Comparison of ENCODE assay signal across 8 cellular contexts in the genomic region with DNA sequence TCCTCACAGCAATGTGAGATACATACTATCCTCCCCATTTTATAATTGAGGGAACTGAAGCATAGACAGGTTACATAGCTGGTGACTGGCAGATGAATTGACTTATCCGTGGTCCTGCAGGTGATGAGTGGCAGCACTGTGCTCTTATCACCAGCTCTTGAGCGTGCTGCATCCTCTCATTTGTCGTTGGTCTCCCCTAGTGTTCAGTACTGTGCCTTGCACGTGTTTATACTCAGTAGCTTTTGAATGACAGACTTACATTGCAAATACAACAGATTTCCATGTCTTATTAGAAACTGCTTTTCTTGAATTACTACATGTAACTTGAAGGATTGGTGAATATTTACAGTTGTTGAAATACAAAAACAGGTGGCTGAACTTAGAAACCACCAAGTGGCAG. TPM values are rescaled to one million over a fixed set of nuclear protein-coding genes. Genes with fewer than 3 reads are reported as not detected.
DNase-seq lines count a peak whose midpoint lies in the region; ATAC-seq and TF ChIP-seq lines count a peak whose summit lies in the region.
"Not testable (repeated sequence)": the region's sequence is repeated elsewhere in the genome, so short reads cannot be mapped to it uniquely, and the experiment has no call there.

No MANE protein-coding gene starts in this region.

- H3K4me2 ChIP-seq in mammary epithelial cell (ENCODE audit: insufficient read depth, low read depth, low read length), result not testable (repeated sequence)

- TF ChIP-seq CTCF in Caco-2 (IDR thresholded peaks at IDR 0.05; ENCODE audit: insufficient read depth in 1 of 2, low read depth in 1 of 2, low read length in 1 of 2, severe bottlenecking in 1 of 2, unreplicated experiment in 1 of 2) (peak; percentile 76 to 79), WTC11 (IDR thresholded peaks at IDR 0.05) (0 out of 2 replicates have a peak, but pooled peaks have one; percentile 16), mammary epithelial cell (conservative IDR thresholded peaks at IDR 0.05 in 1 of 2, IDR thresholded peaks at IDR 0.05 in 1 of 2; ENCODE audit: extremely low read depth in 1 of 2, insufficient read depth in 1 of 2, low read depth in 1 of 2, low read length in 2 of 2) (peak; percentile 26 to 44)

- H3K4me1 Mint-ChIP-seq in Caco-2 (ENCODE audit: low read depth, unreplicated experiment); WTC11: not testable (repeated sequence)
- H3K4me1 Mint-ChIP-seq in immature natural killer cell, result peaks cover 15 to 21% of the 10 kb centered on the region in 2 donors

- not testable (repeated sequence) for H2AFZ ChIP-seq in mammary epithelial cell (ENCODE audit: low read depth, low read length)

- H3K36me3 Mint-ChIP-seq in Caco-2 (ENCODE audit: insufficient read depth, unreplicated experiment) (peaks cover 81% of the 10 kb centered on the region), WTC11 (peaks cover 46% of the 10 kb centered on the region), immature natural killer cell (peaks cover 17 to 44% (median 25%) of the 10 kb centered on the region in 3 donors)

- not testable (repeated sequence) for H3K27me3 ChIP-seq in Caco-2 (replicated peaks; ENCODE audit: control insufficient read depth, insufficient read depth, low read length); mammary epithelial cell (ENCODE audit: insufficient read depth, low read length)

- intact Hi-C loops in Caco-2 (cut with micrococcal nuclease; ENCODE audit: unreplicated experiment); mammary epithelial cell (cut with micrococcal nuclease): not testable (repeated sequence)

- H3K9me3 ChIP-seq in Caco-2; mammary epithelial cell (replicated peaks; ENCODE audit: insufficient read depth, low read length): not testable (repeated sequence)

- H3K4me3 Mint-ChIP-seq in Caco-2 (ENCODE audit: unreplicated experiment); WTC11; immature natural killer cell: not testable (repeated sequence)

- 63% methylated on average over 4 of the region's 4 CpGs for WGBS in mammary epithelial cell (ENCODE audit: low coverage, missing lambda C conversion rate)

- not testable (repeated sequence) for H3K9me3 Mint-ChIP-seq in Caco-2 (ENCODE audit: unreplicated experiment); WTC11; immature natural killer cell

- not testable (repeated sequence) for H4K20me1 ChIP-seq in mammary epithelial cell (ENCODE audit: insufficient read depth, low read length)

- H3K9ac ChIP-seq in mammary epithelial cell (ENCODE audit: insufficient read depth, low read length), result not testable (repeated sequence)

- H3K4me1 ChIP-seq in Caco-2; mammary epithelial cell (ENCODE audit: insufficient read depth, low read length): not testable (repeated sequence)

- POLR2A ChIA-PET in Caco-2 (lab: Charles Lee); WTC11 (lab: Charles Lee): not testable (repeated sequence)

- not testable (repeated sequence) for H3K27ac ChIP-seq in mammary epithelial cell (ENCODE audit: insufficient read depth, low read depth, low read length)

- not testable (repeated sequence) for H3K27me3 Mint-ChIP-seq in Caco-2 (ENCODE audit: insufficient read depth, unreplicated experiment); WTC11 (ENCODE audit: low read depth); immature natural killer cell (ENCODE audit: low read depth in 3 of 3)

- CTCF ChIA-PET in Caco-2 (lab: Charles Lee), result interaction anchor here (0.8 kb wide), 1 partner anchor 34 kb away, joined by 3 read pairs; no protein-coding TSS in a partner anchor
- CTCF ChIA-PET in WTC11 (lab: Charles Lee); mammary epithelial cell (lab: Charles Lee; ENCODE audit: low non-redundant PET): not testable (repeated sequence)

- H3K4me3 ChIP-seq in Caco-2 (ENCODE audit: low read depth, low read length); mammary epithelial cell (replicated peaks in 1 of 3; ENCODE audit: insufficient read depth in 1 of 3, low read depth in 2 of 3, low read length in 3 of 3): not testable (repeated sequence)

- BruUV-seq in Caco-2 (replicated peaks; lab: Mats Ljungman, UMichigan); mammary epithelial cell (replicated peaks; lab: Mats Ljungman, UMichigan): not testable (repeated sequence)

- peak; percentile 76 for ATAC-seq in GM19467 (IDR thresholded peaks at IDR 0.05; ENCODE audit: unreplicated experiment)
- ATAC-seq in HG03460 (IDR thresholded peaks at IDR 0.05; ENCODE audit: unreplicated experiment), result peak; percentile 76
- peak; percentile 98 for ATAC-seq in WTC11

- in situ Hi-C loops in mammary epithelial cell (cut with MboI; ENCODE audit: low sequenced_read_pairs in 2 of 2), result not testable (repeated sequence)

- H3K36me3 ChIP-seq in Caco-2 (ENCODE audit: control insufficient read depth, insufficient read depth, low read length); mammary epithelial cell (ENCODE audit: insufficient read depth, low read length): not testable (repeated sequence)

- dilution Hi-C loops in mammary epithelial cell (cut with HindIII; ENCODE audit: low sequenced_read_pairs), result not testable (repeated sequence)

- H3K79me2 ChIP-seq in mammary epithelial cell (ENCODE audit: insufficient read depth, low read length), result peaks cover 19% of the 10 kb centered on the region

- H3K27ac Mint-ChIP-seq in Caco-2 (ENCODE audit: unreplicated experiment); WTC11: not testable (repeated sequence)
- peak overlapping the region; percentile 21 to 78 (median 62) for H3K27ac Mint-ChIP-seq in immature natural killer cell

- DNase-seq in Caco-2, result peak; percentile 69 to 71
- DNase-seq in NCI-H524 (lab: John Stamatoyannopoulos, UW), result peak; percentile 61 to 77
- peak; percentile 33 for DNase-seq in WTC11 (ENCODE audit: low spot score)
- peak; percentile 84 for DNase-seq in mammary epithelial cell
- DNase-seq in immature natural killer cell, result peak; percentile 24 to 55 (median 41)
- peak; percentile 13 for DNase-seq in stimulated activated CD4-positive, alpha-beta T cell treated with anti-CD3 and anti-CD28 coated beads, Interleukin-4, amount 100 ng/mL, for 1 hour

TF ChIP-seq in WTC11, 78 proteins besides CTCF, POLR2A, EP300 and RAD21:
- peak; percentile 74 for TF ChIP-seq NFYB (CRISPR knock-in tag; conservative IDR thresholded peaks at IDR 0.05; ENCODE audit: low read depth)

RNA-seq across cellular contexts. Expression of a gene that starts 33.7 kb away (rescaled TPM):
- total RNA-seq in Caco-2 (2022), result 17.7 and 20.9 TPM in 2 replicates
- 33.8 to 39.6 TPM (median 38.0 TPM) in 3 replicates for total RNA-seq in WTC11 (2021)
- 10 to 100 TPM; 41.9 to 63.7 TPM for total RNA-seq in mammary epithelial cell
- polyA plus RNA-seq in mammary epithelial cell, result 62.2 TPM
- 120 TPM for polyA minus RNA-seq in mammary epithelial cell
- polyA plus RNA-seq in immature natural killer cell, result 10 to 100 TPM; 45.6 to 83.6 (median 69.5) TPM

RNA-seq across cellular contexts. Expression of a gene that starts 47.4 kb away (rescaled TPM):
- total RNA-seq in Caco-2 (2022), result 139 and 149 TPM in 2 replicates
- total RNA-seq in WTC11 (2021), result 106 to 108 TPM (median 107 TPM) in 3 replicates
- 10 to 100 TPM; 71.2 to 81.4 TPM for total RNA-seq in mammary epithelial cell
- polyA plus RNA-seq in mammary epithelial cell, result 45.0 TPM
- 125 TPM for polyA minus RNA-seq in mammary epithelial cell
- 10 to 100 TPM; 14.0 to 54.1 (median 24.9) TPM for polyA plus RNA-seq in immature natural killer cell

Comparison
In these comparisons a context has a peak if more than half of its experiments do, and no peak if none do; other contexts are left out.
1. DNase-seq: peak in every context shown above with its lines; median percentile 84 in mammary epithelial cell; 70 in Caco-2; 69 in NCI-H524; 41 in immature natural killer cell; 33 in WTC11; 13 in stimulated activated CD4-positive, alpha-beta T cell treated with anti-CD3 and anti-CD28 coated beads, Interleukin-4, amount 100 ng/mL, for 1 hour.
2. CTCF ChIP-seq: peak in every context shown above with its lines; median percentile 78 in Caco-2; 35 in mammary epithelial cell; 16 in WTC11.